15 cellular contexts compared by ENCODE assay signal in the genomic region with DNA sequence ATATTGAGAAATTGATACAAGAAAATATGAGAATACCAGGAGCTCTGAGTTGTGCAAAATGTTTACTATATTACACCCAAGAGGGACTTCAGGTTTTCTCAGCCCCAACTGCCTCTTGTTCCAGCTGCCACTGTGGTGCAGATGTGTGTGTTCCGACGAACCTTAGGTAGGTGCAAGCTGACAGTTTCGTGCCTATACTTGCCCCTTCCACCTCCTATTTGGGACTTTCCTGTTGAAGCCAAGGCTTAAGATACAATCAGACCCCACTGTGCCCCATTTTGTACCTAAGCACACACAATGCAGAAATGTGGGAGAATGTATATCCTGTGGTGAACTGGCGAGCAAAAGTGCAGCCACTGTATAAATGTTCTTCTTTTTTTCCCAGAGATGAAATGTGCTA.
A peak's percentile ranks its signal among the peaks of the same experiment; 100 is the strongest.
DNase-seq lines count a peak whose midpoint lies in the region; ATAC-seq, FAIRE-seq and TF ChIP-seq lines count a peak whose summit lies in the region.
"Had no signal": no experiment of that assay in that cellular context is flagged by ENCODE, and none has a peak within 500 bp of the region (broad histone marks: within the 10 kb centered on the region; RNA-seq: fewer than 3 reads in every experiment).

No MANE protein-coding gene starts in this region.

- H3K9me3 ChIP-seq in keratinocyte (ENCODE audit: control insufficient read depth, low read depth, low read length) (no peaks in the 10 kb centered on the region), testis (no peaks in the 10 kb centered on the region)

- TF ChIP-seq CTCF in bronchial epithelial cell (IDR thresholded peaks at IDR 0.05; ENCODE audit: insufficient read depth, low read length, severe bottlenecking) (no peak), keratinocyte (optimal IDR thresholded peaks at IDR 0.05 in 1 of 3, IDR thresholded peaks at IDR 0.05 in 1 of 3, conservative IDR thresholded peaks at IDR 0.05 in 1 of 3; ENCODE audit: extremely low read depth in 1 of 3, insufficient read depth in 2 of 3, low read length in 3 of 3) (no peak), testis (IDR thresholded peaks at IDR 0.05) (no peak)

- no peak overlapping the region for H3K4me2 ChIP-seq in keratinocyte (ENCODE audit: control insufficient read depth, extremely low read depth, insufficient read depth, low read depth, low read length)

- no peaks in the 10 kb centered on the region for H3K79me2 ChIP-seq in keratinocyte (ENCODE audit: control insufficient read depth, insufficient read depth, low read length)

- WGBS in testis, 2 donors: 89 to 96% methylated on average over 4 of the region's 4 CpGs

- no peaks in the 10 kb centered on the region for H3K9me1 ChIP-seq in keratinocyte (ENCODE audit: control insufficient read depth, extremely low read depth, insufficient read depth, low read length)

- TF ChIP-seq POLR2A in testis (IDR thresholded peaks at IDR 0.05): no peak

- no peak overlapping the region for H3K9ac ChIP-seq in keratinocyte (ENCODE audit: control insufficient read depth, extremely low read depth, insufficient read depth, low read length)
- H3K9ac ChIP-seq: GM23248 had no signal

- H3K36me3 ChIP-seq in bronchial epithelial cell (ENCODE audit: control insufficient read depth, insufficient read depth, low read length) (no peaks in the 10 kb centered on the region), keratinocyte (ENCODE audit: control insufficient read depth in 2 of 2, extremely low read depth in 1 of 2, insufficient read depth in 2 of 2, low read length in 2 of 2) (no peaks in the 10 kb centered on the region), testis (ENCODE audit: low read depth, missing control alignments) (no peaks in the 10 kb centered on the region)

- FAIRE-seq in bronchial epithelial cell (lab: Jason Lieb, UNC): no peak
- peak; percentile 17 for FAIRE-seq in keratinocyte (lab: Jason Lieb, UNC)

- no peak overlapping the region for H3K4me3 ChIP-seq in bronchial epithelial cell (ENCODE audit: low read depth, low read length)
- no peak overlapping the region for H3K4me3 ChIP-seq in keratinocyte (ENCODE audit: control insufficient read depth in 2 of 3, extremely low read depth in 1 of 3, insufficient read depth in 2 of 3, low read depth in 1 of 3, low read length in 3 of 3)
- no peak overlapping the region for H3K4me3 ChIP-seq in testis
- H3K4me3 ChIP-seq: GM23248 had no signal

- H3K27ac ChIP-seq in keratinocyte (ENCODE audit: control insufficient read depth, insufficient read depth, low read length) (no peak overlapping the region), testis (no peak overlapping the region)
- H3K27ac ChIP-seq: 22Rv1, GM23248, HL-60 had no signal

- intact Hi-C loops in testis (cut with DNase I; ENCODE audit: low total_unique reads): no loop called here

- ATAC-seq in HG03097 (IDR thresholded peaks at IDR 0.05; ENCODE audit: low FRiP score, unreplicated experiment): no peak
- ATAC-seq: CD8-positive, alpha-beta T cell had no signal

- no peak overlapping the region for H2AFZ ChIP-seq in keratinocyte (ENCODE audit: control insufficient read depth, low read length)
- H2AFZ ChIP-seq: GM23248 had no signal

- dilution Hi-C loops in keratinocyte (cut with MboI; ENCODE audit: extremely low pct_ligation_motif_present, low sequenced_read_pairs): no loop called here

- H4K20me1 ChIP-seq in keratinocyte (ENCODE audit: control insufficient read depth, extremely low read depth, insufficient read depth, low read length): no peaks in the 10 kb centered on the region

- H3K27me3 ChIP-seq in bronchial epithelial cell (ENCODE audit: control insufficient read depth, insufficient read depth, low read length) (no peaks in the 10 kb centered on the region), keratinocyte (ENCODE audit: control insufficient read depth, extremely low read depth, insufficient read depth, low read length) (no peaks in the 10 kb centered on the region), testis (no peaks in the 10 kb centered on the region)

- H3K4me1 ChIP-seq in keratinocyte (ENCODE audit: control insufficient read depth, extremely low read depth, insufficient read depth, low read length) (peaks cover 23% of the 10 kb centered on the region), testis (no peaks in the 10 kb centered on the region)

- DNase-seq in NCI-H2171 treated with DMSO at 0.1 percent for 48 hours (lab: John Stamatoyannopoulos, UW) (peak; percentile 15), NCI-H2171 (lab: John Stamatoyannopoulos, UW) (no peak), bronchial epithelial cell (ENCODE audit: low read depth) (peak; percentile 71), keratinocyte (ENCODE audit: low read depth, low spot score) (no peak), KG1 (lab: John Stamatoyannopoulos, UW) (no peak), testis (no peak)
- DNase-seq: CD8-positive, alpha-beta T cell; COR-L47; DND-41; GDM1; GM23248; H9 had no signal

Comparison
In these comparisons a context has a peak if more than half of its experiments do, and no peak if none do; other contexts are left out.
1. DNase-seq: peak in NCI-H2171 treated with DMSO at 0.1 percent for 48 hours (single experiment) and bronchial epithelial cell (single experiment); none in NCI-H2171 (single experiment), keratinocyte (single experiment), KG1 (single experiment) and testis (single experiment).